Comparison of ENCODE assay signal across 2 cellular contexts in the genomic region with DNA sequence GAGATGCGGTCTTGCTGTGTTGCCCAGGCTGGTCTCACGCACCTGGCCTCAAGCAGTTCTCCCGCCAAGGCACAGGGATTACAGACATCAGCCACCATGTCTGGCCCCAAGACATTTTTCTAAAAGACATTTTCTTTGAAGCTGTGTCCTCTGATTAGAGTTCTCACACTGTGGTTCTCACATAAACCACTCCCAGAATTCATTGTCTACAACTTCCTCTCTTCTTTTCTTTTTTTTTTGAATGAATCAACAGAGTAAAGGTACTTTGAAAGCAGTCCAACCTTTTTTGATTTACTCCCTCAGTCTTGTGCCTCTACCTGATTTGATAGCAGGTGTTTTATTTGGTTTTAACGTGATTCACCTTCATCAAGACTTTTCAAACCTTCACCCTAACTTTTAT.
TF ChIP-seq lines count a peak whose summit lies in the region.

No MANE protein-coding gene starts in this region.

TF ChIP-seq in WTC11, 78 proteins besides CTCF, POLR2A, EP300 and RAD21 (continues in another document):
- TF ChIP-seq ZNF138 (CRISPR knock-in tag; conservative IDR thresholded peaks at IDR 0.05): no peak
- no peak for TF ChIP-seq MXD4 (CRISPR knock-in tag; IDR thresholded peaks at IDR 0.05; ENCODE audit: borderline replicate concordance)
- no peak for TF ChIP-seq ZNF423 (CRISPR knock-in tag; IDR thresholded peaks at IDR 0.05)
- TF ChIP-seq, protein P1, sequence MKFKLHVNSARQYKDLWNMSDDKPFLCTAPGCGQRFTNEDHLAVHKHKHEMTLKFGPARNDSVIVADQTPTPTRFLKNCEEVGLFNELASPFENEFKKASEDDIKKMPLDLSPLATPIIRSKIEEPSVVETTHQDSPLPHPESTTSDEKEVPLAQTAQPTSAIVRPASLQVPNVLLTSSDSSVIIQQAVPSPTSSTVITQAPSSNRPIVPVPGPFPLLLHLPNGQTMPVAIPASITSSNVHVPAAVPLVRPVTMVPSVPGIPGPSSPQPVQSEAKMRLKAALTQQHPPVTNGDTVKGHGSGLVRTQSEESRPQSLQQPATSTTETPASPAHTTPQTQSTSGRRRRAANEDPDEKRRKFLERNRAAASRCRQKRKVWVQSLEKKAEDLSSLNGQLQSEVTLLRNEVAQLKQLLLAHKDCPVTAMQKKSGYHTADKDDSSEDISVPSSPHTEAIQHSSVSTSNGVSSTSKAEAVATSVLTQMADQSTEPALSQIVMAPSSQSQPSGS (CRISPR knock-in tag; IDR thresholded peaks at IDR 0.05; ENCODE audit: borderline replicate concordance, low read depth): no peak
- no peak for TF ChIP-seq NR1H2 (CRISPR knock-in tag; IDR thresholded peaks at IDR 0.05)
- no peak for TF ChIP-seq FOXK1 (CRISPR knock-in tag; IDR thresholded peaks at IDR 0.05)
- TF ChIP-seq EMX1 (CRISPR knock-in tag; IDR thresholded peaks at IDR 0.05): no peak
- TF ChIP-seq SMAD4 (CRISPR knock-in tag; IDR thresholded peaks at IDR 0.05): no peak
- TF ChIP-seq GTF2I (CRISPR knock-in tag; conservative IDR thresholded peaks at IDR 0.05): no peak
- TF ChIP-seq, protein P2, sequence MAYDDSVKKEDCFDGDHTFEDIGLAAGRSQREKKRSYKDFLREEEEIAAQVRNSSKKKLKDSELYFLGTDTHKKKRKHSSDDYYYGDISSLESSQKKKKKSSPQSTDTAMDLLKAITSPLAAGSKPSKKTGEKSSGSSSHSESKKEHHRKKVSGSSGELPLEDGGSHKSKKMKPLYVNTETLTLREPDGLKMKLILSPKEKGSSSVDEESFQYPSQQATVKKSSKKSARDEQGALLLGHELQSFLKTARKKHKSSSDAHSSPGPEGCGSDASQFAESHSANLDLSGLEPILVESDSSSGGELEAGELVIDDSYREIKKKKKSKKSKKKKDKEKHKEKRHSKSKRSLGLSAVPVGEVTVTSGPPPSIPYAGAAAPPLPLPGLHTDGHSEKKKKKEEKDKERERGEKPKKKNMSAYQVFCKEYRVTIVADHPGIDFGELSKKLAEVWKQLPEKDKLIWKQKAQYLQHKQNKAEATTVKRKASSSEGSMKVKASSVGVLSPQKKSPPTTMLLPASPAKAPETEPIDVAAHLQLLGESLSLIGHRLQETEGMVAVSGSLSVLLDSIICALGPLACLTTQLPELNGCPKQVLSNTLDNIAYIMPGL (CRISPR knock-in tag; IDR thresholded peaks at IDR 0.05): no peak
- TF ChIP-seq NFATC4 (CRISPR knock-in tag; IDR thresholded peaks at IDR 0.05): no peak
- TF ChIP-seq, protein P3, sequence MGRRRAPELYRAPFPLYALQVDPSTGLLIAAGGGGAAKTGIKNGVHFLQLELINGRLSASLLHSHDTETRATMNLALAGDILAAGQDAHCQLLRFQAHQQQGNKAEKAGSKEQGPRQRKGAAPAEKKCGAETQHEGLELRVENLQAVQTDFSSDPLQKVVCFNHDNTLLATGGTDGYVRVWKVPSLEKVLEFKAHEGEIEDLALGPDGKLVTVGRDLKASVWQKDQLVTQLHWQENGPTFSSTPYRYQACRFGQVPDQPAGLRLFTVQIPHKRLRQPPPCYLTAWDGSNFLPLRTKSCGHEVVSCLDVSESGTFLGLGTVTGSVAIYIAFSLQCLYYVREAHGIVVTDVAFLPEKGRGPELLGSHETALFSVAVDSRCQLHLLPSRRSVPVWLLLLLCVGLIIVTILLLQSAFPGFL (CRISPR knock-in tag; IDR thresholded peaks at IDR 0.05; ENCODE audit: borderline replicate concordance): no peak
- TF ChIP-seq ZBTB43 (CRISPR knock-in tag; IDR thresholded peaks at IDR 0.05): no peak
- TF ChIP-seq FOXP1 (CRISPR knock-in tag; IDR thresholded peaks at IDR 0.05; ENCODE audit: borderline replicate concordance): no peak
- TF ChIP-seq, protein P4, sequence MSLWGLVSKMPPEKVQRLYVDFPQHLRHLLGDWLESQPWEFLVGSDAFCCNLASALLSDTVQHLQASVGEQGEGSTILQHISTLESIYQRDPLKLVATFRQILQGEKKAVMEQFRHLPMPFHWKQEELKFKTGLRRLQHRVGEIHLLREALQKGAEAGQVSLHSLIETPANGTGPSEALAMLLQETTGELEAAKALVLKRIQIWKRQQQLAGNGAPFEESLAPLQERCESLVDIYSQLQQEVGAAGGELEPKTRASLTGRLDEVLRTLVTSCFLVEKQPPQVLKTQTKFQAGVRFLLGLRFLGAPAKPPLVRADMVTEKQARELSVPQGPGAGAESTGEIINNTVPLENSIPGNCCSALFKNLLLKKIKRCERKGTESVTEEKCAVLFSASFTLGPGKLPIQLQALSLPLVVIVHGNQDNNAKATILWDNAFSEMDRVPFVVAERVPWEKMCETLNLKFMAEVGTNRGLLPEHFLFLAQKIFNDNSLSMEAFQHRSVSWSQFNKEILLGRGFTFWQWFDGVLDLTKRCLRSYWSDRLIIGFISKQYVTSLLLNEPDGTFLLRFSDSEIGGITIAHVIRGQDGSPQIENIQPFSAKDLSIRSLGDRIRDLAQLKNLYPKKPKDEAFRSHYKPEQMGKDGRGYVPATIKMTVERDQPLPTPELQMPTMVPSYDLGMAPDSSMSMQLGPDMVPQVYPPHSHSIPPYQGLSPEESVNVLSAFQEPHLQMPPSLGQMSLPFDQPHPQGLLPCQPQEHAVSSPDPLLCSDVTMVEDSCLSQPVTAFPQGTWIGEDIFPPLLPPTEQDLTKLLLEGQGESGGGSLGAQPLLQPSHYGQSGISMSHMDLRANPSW (CRISPR knock-in tag; conservative IDR thresholded peaks at IDR 0.05; ENCODE audit: low read depth): no peak
- TF ChIP-seq, protein P5, sequence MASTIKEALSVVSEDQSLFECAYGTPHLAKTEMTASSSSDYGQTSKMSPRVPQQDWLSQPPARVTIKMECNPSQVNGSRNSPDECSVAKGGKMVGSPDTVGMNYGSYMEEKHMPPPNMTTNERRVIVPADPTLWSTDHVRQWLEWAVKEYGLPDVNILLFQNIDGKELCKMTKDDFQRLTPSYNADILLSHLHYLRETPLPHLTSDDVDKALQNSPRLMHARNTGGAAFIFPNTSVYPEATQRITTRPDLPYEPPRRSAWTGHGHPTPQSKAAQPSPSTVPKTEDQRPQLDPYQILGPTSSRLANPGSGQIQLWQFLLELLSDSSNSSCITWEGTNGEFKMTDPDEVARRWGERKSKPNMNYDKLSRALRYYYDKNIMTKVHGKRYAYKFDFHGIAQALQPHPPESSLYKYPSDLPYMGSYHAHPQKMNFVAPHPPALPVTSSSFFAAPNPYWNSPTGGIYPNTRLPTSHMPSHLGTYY (CRISPR knock-in tag; IDR thresholded peaks at IDR 0.05): no peak
- no peak for TF ChIP-seq CDX4 (CRISPR knock-in tag; IDR thresholded peaks at IDR 0.05; ENCODE audit: borderline replicate concordance)

TF ChIP-seq in HepG2, 621 proteins besides CTCF, POLR2A, EP300 and RAD21:
- TF ChIP-seq IRF2 (CRISPR knock-in tag; IDR thresholded peaks at IDR 0.05): no peak
- TF ChIP-seq NCOA1 (CRISPR knock-in tag; IDR thresholded peaks at IDR 0.05): no peak
- TF ChIP-seq ZNF496 (CRISPR knock-in tag; IDR thresholded peaks at IDR 0.05; ENCODE audit: insufficient replicate concordance): no peak
- no peak for TF ChIP-seq ZNF451 (CRISPR knock-in tag; IDR thresholded peaks at IDR 0.05)
- TF ChIP-seq ZNF501 (CRISPR knock-in tag; IDR thresholded peaks at IDR 0.05): no peak
- no peak for TF ChIP-seq FOXA3 (CRISPR knock-in tag; IDR thresholded peaks at IDR 0.05)
- no peak for TF ChIP-seq ZNF296 (CRISPR knock-in tag; conservative IDR thresholded peaks at IDR 0.05)
- no peak for TF ChIP-seq ARID3A (IDR thresholded peaks at IDR 0.05; ENCODE audit: low read depth, low read length)
- no peak for TF ChIP-seq ZSCAN21 (CRISPR knock-in tag; IDR thresholded peaks at IDR 0.05; ENCODE audit: borderline replicate concordance)
- no peak for TF ChIP-seq ELF4 (CRISPR knock-in tag; IDR thresholded peaks at IDR 0.05; ENCODE audit: borderline replicate concordance)
